ENCODE assay signal across 1 cellular context in genomic region chr1:6354659-6355317, GRCh38.
TF ChIP-seq lines count a peak whose summit lies in the region.

No MANE protein-coding gene starts in this region.

TF ChIP-seq in GM23338, 12 proteins besides CTCF, POLR2A, EP300 and RAD21:
- TF ChIP-seq ZNF462 (CRISPR knock-in tag; IDR thresholded peaks at IDR 0.05) = no peak
- no peak for TF ChIP-seq JUNB (IDR thresholded peaks at IDR 0.05; ENCODE audit: unreplicated experiment)
- TF ChIP-seq EZH2 (IDR thresholded peaks at IDR 0.05; ENCODE audit: low read depth, unreplicated experiment) = no peak
- no peak for TF ChIP-seq ETS1 (IDR thresholded peaks at IDR 0.05)
- no peak for TF ChIP-seq NANOG (IDR thresholded peaks at IDR 0.05; ENCODE audit: borderline replicate concordance)
- TF ChIP-seq EZH2phosphoT487 (IDR thresholded peaks at IDR 0.05; ENCODE audit: unreplicated experiment) = no peak
- no peak for TF ChIP-seq POLR2AphosphoS5 (IDR thresholded peaks at IDR 0.05; ENCODE audit: low read depth)
- TF ChIP-seq REST (IDR thresholded peaks at IDR 0.05; ENCODE audit: unreplicated experiment) = no peak
- TF ChIP-seq ZNF331 (CRISPR knock-in tag; IDR thresholded peaks at IDR 0.05; ENCODE audit: low read depth) = no peak
- no peak for TF ChIP-seq STAT1 (IDR thresholded peaks at IDR 0.05; ENCODE audit: unreplicated experiment)
- no peak for TF ChIP-seq ZNF114 (CRISPR knock-in tag; IDR thresholded peaks at IDR 0.05)
- no peak for TF ChIP-seq CREB1 (CRISPR knock-in tag; IDR thresholded peaks at IDR 0.05; ENCODE audit: low read depth)
